Comparison of ENCODE assay signal across 9 cellular contexts in genomic region chr5:73450672-73451217, GRCh38. TPM values are rescaled to one million over a fixed set of nuclear protein-coding genes. Genes with fewer than 3 reads are reported as not detected.
A peak's percentile ranks its signal among the peaks of the same experiment; 100 is the strongest.
DNase-seq lines count a peak whose midpoint lies in the region; FAIRE-seq and TF ChIP-seq lines count a peak whose summit lies in the region.
"Had no signal": no experiment of that assay in that cellular context is flagged by ENCODE, and none has a peak within 500 bp of the region (broad histone marks: within the 10 kb centered on the region; RNA-seq: fewer than 3 reads in every experiment).

No MANE protein-coding gene starts in this region.

- H3K9me3 ChIP-seq in AG04450 (ENCODE audit: control insufficient read depth, insufficient read depth, low read length) (no peaks in the 10 kb centered on the region), HAP-1 (no peaks in the 10 kb centered on the region), small intestine (ENCODE audit: control insufficient read depth, low read depth) (no peaks in the 10 kb centered on the region)
- H3K9me3 ChIP-seq: sigmoid colon had no signal

- in situ Hi-C loops in HAP-1 (cut with MboI; ENCODE audit: low sequenced_read_pairs) = no loop called here
- in situ Hi-C loops in brain microvascular endothelial cell (cut with HindIII; ENCODE audit: low pct_ligation_motif_present, low sequenced_read_pairs) = no loop called here

- H3K4me3 ChIP-seq in AG04450 (ENCODE audit: low read depth, low read length) (peak overlapping the region; percentile 61), HAP-1 (peak overlapping the region; percentile 31), brain microvascular endothelial cell (ENCODE audit: low read depth, low read length) (peak overlapping the region; percentile 55), small intestine (ENCODE audit: low read depth in 1 of 2, low read length in 2 of 2) (no peak overlapping the region)

- no peak for DNase-seq in AG04450 (ENCODE audit: low read depth, low spot score)
- no peak for DNase-seq in HAP-1 (ENCODE audit: low spot score in 2 of 2)
- DNase-seq in brain microvascular endothelial cell = no peak
- peak; percentile 11 to 31 for DNase-seq in lung microvascular endothelial cell (ENCODE audit: low read depth in 2 of 2)
- DNase-seq in dedifferentiated amniotic fluid mesenchymal stem cell (ENCODE audit: extremely low spot score) = no peak
- DNase-seq in H4 (ENCODE audit: low spot score) = no peak
- DNase-seq in small intestine = no peak
- DNase-seq in NCI-H345 treated with DMSO at 0.1 percent for 48 hours (lab: John Stamatoyannopoulos, UW; ENCODE audit: unreplicated experiment) = no peak
- DNase-seq: sigmoid colon had no signal

- no peak overlapping the region for H3K27ac ChIP-seq in AG04450 (ENCODE audit: low read depth, low read length)
- no peak overlapping the region for H3K27ac ChIP-seq in brain microvascular endothelial cell
- H3K27ac ChIP-seq in small intestine (ENCODE audit: low read depth in 1 of 2, low read length in 1 of 2) = no peak overlapping the region
- H3K27ac ChIP-seq: sigmoid colon had no signal

- no peak for FAIRE-seq in small intestine (lab: Jason Lieb, UNC)

- H3K4me1 ChIP-seq in HAP-1 (peaks cover 11% of the 10 kb centered on the region), small intestine (ENCODE audit: control insufficient read depth in 2 of 2, insufficient read depth in 1 of 2, low read depth in 1 of 2, low read length in 1 of 2) (peaks cover 0 to 4% of the 10 kb centered on the region in 2 donors)

- WGBS in small intestine, 3 donors = 3 to 13% (median 7%) methylated on average over 26 of the region's 26 CpGs

- H3K27me3 ChIP-seq in AG04450 (ENCODE audit: control insufficient read depth, insufficient read depth, low read length) = no peaks in the 10 kb centered on the region
- H3K27me3 ChIP-seq in HAP-1 (ENCODE audit: low read depth) = no peaks in the 10 kb centered on the region
- H3K27me3 ChIP-seq in brain microvascular endothelial cell (replicated peaks) = no peaks in the 10 kb centered on the region
- H3K27me3 ChIP-seq in small intestine (ENCODE audit: control insufficient read depth in 2 of 2, insufficient read depth in 2 of 2, low read length in 2 of 2) = peaks cover 9 to 43% of the 10 kb centered on the region in 2 donors

- no peaks in the 10 kb centered on the region for H3K36me3 ChIP-seq in HAP-1 (replicated peaks)
- peaks cover 4% of the 10 kb centered on the region for H3K36me3 ChIP-seq in brain microvascular endothelial cell (replicated peaks)
- no peaks in the 10 kb centered on the region for H3K36me3 ChIP-seq in small intestine (ENCODE audit: control insufficient read depth in 2 of 2, insufficient read depth in 2 of 2, low read length in 2 of 2)
- H3K36me3 ChIP-seq: sigmoid colon had no signal

- CTCF ChIA-PET in AG04450 (lab: Charles Lee) = interaction anchor here (0.6 to 3.4 kb wide), 40 partner anchors 9 to 487 kb away, joined by 3 to 61 read pairs (median 4); partner anchors contain the start of gene BTF3

- POLR2A ChIA-PET in AG04450 (lab: Yijun Ruan, JAX) = interaction anchor here (0.5 to 1.3 kb wide), 2 partner anchors 235 to 384 kb away, joined by 3 to 12 read pairs; no protein-coding TSS in a partner anchor

- TF ChIP-seq CTCF in AG04450 (IDR thresholded peaks at IDR 0.05; ENCODE audit: low read depth, low read length) (no peak), brain microvascular endothelial cell (IDR thresholded peaks at IDR 0.05; ENCODE audit: low read depth, low read length, missing control alignments) (no peak)

RNA-seq across cellular contexts. Expression of gene FOXD1, which starts 2.2 kb away (rescaled TPM):
- 7.5 and 8.4 TPM in 2 replicates for polyA plus RNA-seq in AG04450 (2011; rRNA removed)
- polyA minus RNA-seq in AG04450 (2011; rRNA and poly(A)+ RNA removed) = 3.7 and 3.9 TPM in 2 replicates
- 0.22 TPM in 1 of 2 replicates, not detected in the other for total RNA-seq in lung microvascular endothelial cell
- 5.2 and 5.4 TPM in 2 replicates for total RNA-seq in H4 (2014; rRNA removed; shearing (Covaris generic))
- under 1 TPM in 2 of 3 donors, not detected in 1; 0.04 to 0.27 TPM for polyA plus RNA-seq in small intestine

RNA-seq across cellular contexts. Expression of gene BTF3, which starts 47.5 kb away (rescaled TPM):
- polyA plus RNA-seq in AG04450 (2011; rRNA removed) (707 and 755 TPM in 2 replicates), small intestine (100 to 1,000 TPM; 760 to 798 (median 771) TPM)
- polyA minus RNA-seq in AG04450 (2011; rRNA and poly(A)+ RNA removed) = 359 and 427 TPM in 2 replicates
- 193 and 250 TPM in 2 replicates for total RNA-seq in lung microvascular endothelial cell
- total RNA-seq in H4 (2014; rRNA removed; shearing (Covaris generic)) = 423 and 608 TPM in 2 replicates

Comparison
In these comparisons a context has a peak if more than half of its experiments do, and no peak if none do; other contexts are left out.
1. DNase-seq: peak in lung microvascular endothelial cell (2 of 2); none in AG04450 (single experiment), HAP-1 (0 of 2), brain microvascular endothelial cell (single experiment), dedifferentiated amniotic fluid mesenchymal stem cell (single experiment), H4 (single experiment), small intestine (single experiment) and NCI-H345 treated with DMSO at 0.1 percent for 48 hours (single experiment).
2. H3K4me3 ChIP-seq: peak in AG04450 (single experiment), HAP-1 (single experiment) and brain microvascular endothelial cell (single experiment); none in small intestine (0 of 2).